1 cellular context compared by ENCODE assay signal in genomic region chr16:29807426-29808218, GRCh38.
TF ChIP-seq lines count a peak whose summit lies in the region.

No MANE protein-coding gene starts in this region.

TF ChIP-seq in WTC11, 78 proteins besides CTCF, POLR2A, EP300 and RAD21 (continued from another document and continues in another):
- TF ChIP-seq AR (CRISPR knock-in tag; IDR thresholded peaks at IDR 0.05) (no peak), ETV6 (CRISPR knock-in tag; IDR thresholded peaks at IDR 0.05) (peak; percentile 73), GABPB1 (CRISPR knock-in tag; IDR thresholded peaks at IDR 0.05) (peak; percentile 89), GRHL2 (CRISPR knock-in tag; IDR thresholded peaks at IDR 0.05; ENCODE audit: insufficient replicate concordance, severe bottlenecking) (no peak), ZNF232 (CRISPR knock-in tag; IDR thresholded peaks at IDR 0.05) (peak; percentile 79; the same call in 1 of the 2 replicates), JUN (CRISPR knock-in tag; IDR thresholded peaks at IDR 0.05) (peak; percentile 84), FOXP4 (CRISPR knock-in tag; IDR thresholded peaks at IDR 0.05) (peak; percentile 84), ARID4B (CRISPR knock-in tag; IDR thresholded peaks at IDR 0.05; ENCODE audit: borderline replicate concordance) (peak; percentile 97), SOX15 (CRISPR knock-in tag; IDR thresholded peaks at IDR 0.05) (no peak), RELA (CRISPR knock-in tag; IDR thresholded peaks at IDR 0.05; ENCODE audit: borderline replicate concordance) (peak; percentile 94; the same call in 1 of the 2 replicates), MXD4 (CRISPR knock-in tag; IDR thresholded peaks at IDR 0.05; ENCODE audit: borderline replicate concordance) (no peak), ZNF671 (CRISPR knock-in tag; IDR thresholded peaks at IDR 0.05) (no peak), E2F5 (CRISPR knock-in tag; IDR thresholded peaks at IDR 0.05) (peak; percentile 82), ATF2 (CRISPR knock-in tag; IDR thresholded peaks at IDR 0.05; ENCODE audit: borderline replicate concordance, low read depth) (no peak), CBFB (CRISPR knock-in tag; IDR thresholded peaks at IDR 0.05; ENCODE audit: low read depth) (no peak), SMAD4 (CRISPR knock-in tag; IDR thresholded peaks at IDR 0.05) (no peak), CDX4 (CRISPR knock-in tag; IDR thresholded peaks at IDR 0.05; ENCODE audit: borderline replicate concordance) (no peak), NR3C1 (CRISPR knock-in tag; conservative IDR thresholded peaks at IDR 0.05; ENCODE audit: low read depth) (no peak), SP1 (CRISPR knock-in tag; conservative IDR thresholded peaks at IDR 0.05) (0 out of 2 replicates have a peak, but pooled peaks have one; percentile 10), SMAD3 (CRISPR knock-in tag; IDR thresholded peaks at IDR 0.05; ENCODE audit: borderline replicate concordance) (peak; percentile 84), ZNF138 (CRISPR knock-in tag; conservative IDR thresholded peaks at IDR 0.05) (no peak)
- TF ChIP-seq, protein P1, sequence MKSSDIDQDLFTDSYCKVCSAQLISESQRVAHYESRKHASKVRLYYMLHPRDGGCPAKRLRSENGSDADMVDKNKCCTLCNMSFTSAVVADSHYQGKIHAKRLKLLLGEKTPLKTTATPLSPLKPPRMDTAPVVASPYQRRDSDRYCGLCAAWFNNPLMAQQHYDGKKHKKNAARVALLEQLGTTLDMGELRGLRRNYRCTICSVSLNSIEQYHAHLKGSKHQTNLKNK (CRISPR knock-in tag; IDR thresholded peaks at IDR 0.05) = no peak
- TF ChIP-seq, protein P2, sequence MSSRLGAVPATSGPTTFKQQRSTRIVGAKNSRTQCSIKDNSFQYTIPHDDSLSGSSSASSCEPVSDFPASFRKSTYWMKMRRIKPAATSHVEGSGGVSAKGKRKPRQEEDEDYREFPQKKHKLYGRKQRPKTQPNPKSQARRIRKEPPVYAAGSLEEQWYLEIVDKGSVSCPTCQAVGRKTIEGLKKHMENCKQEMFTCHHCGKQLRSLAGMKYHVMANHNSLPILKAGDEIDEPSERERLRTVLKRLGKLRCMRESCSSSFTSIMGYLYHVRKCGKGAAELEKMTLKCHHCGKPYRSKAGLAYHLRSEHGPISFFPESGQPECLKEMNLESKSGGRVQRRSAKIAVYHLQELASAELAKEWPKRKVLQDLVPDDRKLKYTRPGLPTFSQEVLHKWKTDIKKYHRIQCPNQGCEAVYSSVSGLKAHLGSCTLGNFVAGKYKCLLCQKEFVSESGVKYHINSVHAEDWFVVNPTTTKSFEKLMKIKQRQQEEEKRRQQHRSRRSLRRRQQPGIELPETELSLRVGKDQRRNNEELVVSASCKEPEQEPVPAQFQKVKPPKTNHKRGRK (CRISPR knock-in tag; IDR thresholded peaks at IDR 0.05; ENCODE audit: borderline replicate concordance) = no peak
- TF ChIP-seq, protein P3, sequence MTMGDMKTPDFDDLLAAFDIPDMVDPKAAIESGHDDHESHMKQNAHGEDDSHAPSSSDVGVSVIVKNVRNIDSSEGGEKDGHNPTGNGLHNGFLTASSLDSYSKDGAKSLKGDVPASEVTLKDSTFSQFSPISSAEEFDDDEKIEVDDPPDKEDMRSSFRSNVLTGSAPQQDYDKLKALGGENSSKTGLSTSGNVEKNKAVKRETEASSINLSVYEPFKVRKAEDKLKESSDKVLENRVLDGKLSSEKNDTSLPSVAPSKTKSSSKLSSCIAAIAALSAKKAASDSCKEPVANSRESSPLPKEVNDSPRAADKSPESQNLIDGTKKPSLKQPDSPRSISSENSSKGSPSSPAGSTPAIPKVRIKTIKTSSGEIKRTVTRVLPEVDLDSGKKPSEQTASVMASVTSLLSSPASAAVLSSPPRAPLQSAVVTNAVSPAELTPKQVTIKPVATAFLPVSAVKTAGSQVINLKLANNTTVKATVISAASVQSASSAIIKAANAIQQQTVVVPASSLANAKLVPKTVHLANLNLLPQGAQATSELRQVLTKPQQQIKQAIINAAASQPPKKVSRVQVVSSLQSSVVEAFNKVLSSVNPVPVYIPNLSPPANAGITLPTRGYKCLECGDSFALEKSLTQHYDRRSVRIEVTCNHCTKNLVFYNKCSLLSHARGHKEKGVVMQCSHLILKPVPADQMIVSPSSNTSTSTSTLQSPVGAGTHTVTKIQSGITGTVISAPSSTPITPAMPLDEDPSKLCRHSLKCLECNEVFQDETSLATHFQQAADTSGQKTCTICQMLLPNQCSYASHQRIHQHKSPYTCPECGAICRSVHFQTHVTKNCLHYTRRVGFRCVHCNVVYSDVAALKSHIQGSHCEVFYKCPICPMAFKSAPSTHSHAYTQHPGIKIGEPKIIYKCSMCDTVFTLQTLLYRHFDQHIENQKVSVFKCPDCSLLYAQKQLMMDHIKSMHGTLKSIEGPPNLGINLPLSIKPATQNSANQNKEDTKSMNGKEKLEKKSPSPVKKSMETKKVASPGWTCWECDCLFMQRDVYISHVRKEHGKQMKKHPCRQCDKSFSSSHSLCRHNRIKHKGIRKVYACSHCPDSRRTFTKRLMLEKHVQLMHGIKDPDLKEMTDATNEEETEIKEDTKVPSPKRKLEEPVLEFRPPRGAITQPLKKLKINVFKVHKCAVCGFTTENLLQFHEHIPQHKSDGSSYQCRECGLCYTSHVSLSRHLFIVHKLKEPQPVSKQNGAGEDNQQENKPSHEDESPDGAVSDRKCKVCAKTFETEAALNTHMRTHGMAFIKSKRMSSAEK (CRISPR knock-in tag; IDR thresholded peaks at IDR 0.05; ENCODE audit: borderline replicate concordance) = no peak
- TF ChIP-seq, protein P4, sequence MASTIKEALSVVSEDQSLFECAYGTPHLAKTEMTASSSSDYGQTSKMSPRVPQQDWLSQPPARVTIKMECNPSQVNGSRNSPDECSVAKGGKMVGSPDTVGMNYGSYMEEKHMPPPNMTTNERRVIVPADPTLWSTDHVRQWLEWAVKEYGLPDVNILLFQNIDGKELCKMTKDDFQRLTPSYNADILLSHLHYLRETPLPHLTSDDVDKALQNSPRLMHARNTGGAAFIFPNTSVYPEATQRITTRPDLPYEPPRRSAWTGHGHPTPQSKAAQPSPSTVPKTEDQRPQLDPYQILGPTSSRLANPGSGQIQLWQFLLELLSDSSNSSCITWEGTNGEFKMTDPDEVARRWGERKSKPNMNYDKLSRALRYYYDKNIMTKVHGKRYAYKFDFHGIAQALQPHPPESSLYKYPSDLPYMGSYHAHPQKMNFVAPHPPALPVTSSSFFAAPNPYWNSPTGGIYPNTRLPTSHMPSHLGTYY (CRISPR knock-in tag; IDR thresholded peaks at IDR 0.05) = no peak
- TF ChIP-seq, protein P5, sequence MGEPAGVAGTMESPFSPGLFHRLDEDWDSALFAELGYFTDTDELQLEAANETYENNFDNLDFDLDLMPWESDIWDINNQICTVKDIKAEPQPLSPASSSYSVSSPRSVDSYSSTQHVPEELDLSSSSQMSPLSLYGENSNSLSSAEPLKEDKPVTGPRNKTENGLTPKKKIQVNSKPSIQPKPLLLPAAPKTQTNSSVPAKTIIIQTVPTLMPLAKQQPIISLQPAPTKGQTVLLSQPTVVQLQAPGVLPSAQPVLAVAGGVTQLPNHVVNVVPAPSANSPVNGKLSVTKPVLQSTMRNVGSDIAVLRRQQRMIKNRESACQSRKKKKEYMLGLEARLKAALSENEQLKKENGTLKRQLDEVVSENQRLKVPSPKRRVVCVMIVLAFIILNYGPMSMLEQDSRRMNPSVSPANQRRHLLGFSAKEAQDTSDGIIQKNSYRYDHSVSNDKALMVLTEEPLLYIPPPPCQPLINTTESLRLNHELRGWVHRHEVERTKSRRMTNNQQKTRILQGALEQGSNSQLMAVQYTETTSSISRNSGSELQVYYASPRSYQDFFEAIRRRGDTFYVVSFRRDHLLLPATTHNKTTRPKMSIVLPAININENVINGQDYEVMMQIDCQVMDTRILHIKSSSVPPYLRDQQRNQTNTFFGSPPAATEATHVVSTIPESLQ (CRISPR knock-in tag; IDR thresholded peaks at IDR 0.05) = no peak
